In genomic region chr9:6216951-6217350, GRCh38 we compare ENCODE assay signal across 30 cellular contexts. TPM values are rescaled to one million over a fixed set of nuclear protein-coding genes. Genes with fewer than 3 reads are reported as not detected.
DNase-seq lines count a peak whose midpoint lies in the region; ATAC-seq and TF ChIP-seq lines count a peak whose summit lies in the region.
"Had no signal": no experiment of that assay in that cellular context is flagged by ENCODE, and none has a peak within 500 bp of the region (broad histone marks: within the 10 kb centered on the region; RNA-seq: fewer than 3 reads in every experiment).

No MANE protein-coding gene starts in this region.

- no peak overlapping the region for H3K4me3 Mint-ChIP-seq in CD8-positive, alpha-beta T cell
- H3K4me3 Mint-ChIP-seq: central memory CD8-positive, alpha-beta T cell; endodermal cell; immature natural killer cell; stimulated activated memory B cell treated with anti-CD40 and anti-IgM and Interleukin-4, amounts not matched to agents 10 μg/mL and 1 μg/mL and 100 μg/mL, for 72 hours had no signal

- H2BK120ac ChIP-seq in mesenchymal stem cell (ENCODE audit: low read depth, low read length), result no peak overlapping the region

- WGBS in mesenchymal stem cell, result 100% methylated on average over 1 of the region's 1 CpG

- H4K91ac ChIP-seq in mesenchymal stem cell (ENCODE audit: low read length), result no peak overlapping the region

- peak overlapping the region; percentile 44 to 53 for H3K4me3 ChIP-seq in ascending aorta
- H3K4me3 ChIP-seq in coronary artery, result peak overlapping the region; percentile 68
- peak overlapping the region in 1 of 2 experiments; percentile 61 for H3K4me3 ChIP-seq in mesenchymal stem cell (ENCODE audit: insufficient read depth in 1 of 2, low read depth in 1 of 2, low read length in 2 of 2)
- peak overlapping the region in 3 of 5 donors; percentile 47 to 62 (median 57) for H3K4me3 ChIP-seq in subcutaneous abdominal adipose tissue (ENCODE audit: low read depth in 1 of 5, low read length in 5 of 5)
- no peak overlapping the region for H3K4me3 ChIP-seq in CD8-positive, alpha-beta T cell (ENCODE audit: low read depth, low read length)
- H3K4me3 ChIP-seq: testis had no signal

- no peak overlapping the region for H3K4ac ChIP-seq in mesenchymal stem cell (ENCODE audit: low read depth in 1 of 2, low read length in 2 of 2)

- no peak overlapping the region for H2AK5ac ChIP-seq in mesenchymal stem cell (ENCODE audit: low read length, severe bottlenecking)

- ATAC-seq in CD8-positive, alpha-beta T cell, result no peak
- ATAC-seq in GM18867 (IDR thresholded peaks at IDR 0.05; ENCODE audit: unreplicated experiment), result no peak
- ATAC-seq: PC-3; stimulated activated memory B cell treated with anti-CD40 and anti-IgM and Interleukin-4, amounts not matched to agents 10 μg/mL and 1 μg/mL and 100 μg/mL, for 72 hours had no signal

- H3K27ac Mint-ChIP-seq in CD8-positive, alpha-beta T cell, result no peak overlapping the region
- H3K27ac Mint-ChIP-seq: endodermal cell; immature natural killer cell; progenitor cell of endocrine pancreas; stimulated activated memory B cell treated with anti-CD40 and anti-IgM and Interleukin-4, amounts not matched to agents 10 μg/mL and 1 μg/mL and 100 μg/mL, for 72 hours had no signal

- H3K27ac ChIP-seq in ascending aorta, result peak overlapping the region; percentile 77 to 86
- peak overlapping the region; percentile 69 to 83 for H3K27ac ChIP-seq in coronary artery
- no peak overlapping the region for H3K27ac ChIP-seq in mesenchymal stem cell (ENCODE audit: low read length, poor library complexity, severe bottlenecking)
- H3K27ac ChIP-seq in subcutaneous abdominal adipose tissue (ENCODE audit: low read depth, low read length), result peak overlapping the region; percentile 86
- no peak overlapping the region for H3K27ac ChIP-seq in CD8-positive, alpha-beta T cell (ENCODE audit: low read depth, low read length)

- DNase-seq in ascending aorta (ENCODE audit: low spot score in 2 of 2) (no peak), coronary artery (ENCODE audit: low spot score) (no peak), mesenchymal stem cell (no peak), MV-4-11 (lab: John Stamatoyannopoulos, UW) (no peak), posterior cingulate gyrus (no peak)
- DNase-seq in CD8-positive, alpha-beta T cell, result no peak
- DNase-seq: activated CD4-positive, alpha-beta T cell treated with anti-CD3 and anti-CD28 coated beads, Interleukin-2, amount 50 U/mL, for 48 hours; activated CD4-positive, CD25-positive, alpha-beta regulatory T cell treated with anti-CD3 and anti-CD28 coated beads, Interleukin-2, amount 50 U/mL, for 72 hours; activated T-cell treated with anti-CD3 and anti-CD28 coated beads, Interleukin-2, amount 50 U/mL, for 48 hours; dermis blood vessel endothelial cell; endodermal cell; immature natural killer cell; Kasumi-1; left colon; mesendoderm; NCI-H1436; NCI-H2081 treated with DMSO at 0.1 percent for 48 hours; NCI-H2227 treated with DMSO at 0.1 percent for 48 hours; NCI-H69; PC-3; SHP77; testis had no signal

- H3K18ac ChIP-seq in mesenchymal stem cell (ENCODE audit: low read depth in 1 of 2, low read length in 2 of 2), result no peak overlapping the region

- H3K36me3 Mint-ChIP-seq in CD8-positive, alpha-beta T cell, result no peaks in the 10 kb centered on the region
- H3K36me3 Mint-ChIP-seq: immature natural killer cell; stimulated activated memory B cell treated with anti-CD40 and anti-IgM and Interleukin-4, amounts not matched to agents 10 μg/mL and 1 μg/mL and 100 μg/mL, for 72 hours had no signal

- no peak overlapping the region for H2BK15ac ChIP-seq in mesenchymal stem cell (ENCODE audit: low read depth, poor library complexity, severe bottlenecking)

- H4K8ac ChIP-seq in mesenchymal stem cell (ENCODE audit: low read length), result no peak overlapping the region

- H3K4me1 Mint-ChIP-seq in CD8-positive, alpha-beta T cell (ENCODE audit: low read depth), result no peaks in the 10 kb centered on the region
- H3K4me1 Mint-ChIP-seq: central memory CD8-positive, alpha-beta T cell; immature natural killer cell; stimulated activated memory B cell treated with anti-CD40 and anti-IgM and Interleukin-4, amounts not matched to agents 10 μg/mL and 1 μg/mL and 100 μg/mL, for 72 hours had no signal

- no peaks in the 10 kb centered on the region for H3K9me3 ChIP-seq in ascending aorta
- no peaks in the 10 kb centered on the region for H3K9me3 ChIP-seq in mesenchymal stem cell (ENCODE audit: control insufficient read depth, low read length)
- no peaks in the 10 kb centered on the region for H3K9me3 ChIP-seq in subcutaneous abdominal adipose tissue (ENCODE audit: control insufficient read depth in 5 of 5, low read length in 5 of 5)
- no peaks in the 10 kb centered on the region for H3K9me3 ChIP-seq in CD8-positive, alpha-beta T cell (ENCODE audit: low read length)
- H3K9me3 ChIP-seq: testis had no signal

- no peak overlapping the region for H3K23ac ChIP-seq in mesenchymal stem cell (ENCODE audit: low read length in 2 of 2)

- H3K9ac ChIP-seq in mesenchymal stem cell (ENCODE audit: low read length) (peak overlapping the region; percentile 73), subcutaneous abdominal adipose tissue (ENCODE audit: low read length in 5 of 5) (no peak overlapping the region)

- no peaks in the 10 kb centered on the region for H3K9me3 Mint-ChIP-seq in CD8-positive, alpha-beta T cell
- H3K9me3 Mint-ChIP-seq: central memory CD8-positive, alpha-beta T cell; endodermal cell had no signal

- no peaks in the 10 kb centered on the region for H3K27me3 ChIP-seq in ascending aorta
- peaks cover 0 to 3% of the 10 kb centered on the region in 2 experiments for H3K27me3 ChIP-seq in mesenchymal stem cell (ENCODE audit: control insufficient read depth in 1 of 2, insufficient read depth in 1 of 2, low read length in 2 of 2)
- no peaks in the 10 kb centered on the region for H3K27me3 ChIP-seq in subcutaneous abdominal adipose tissue (ENCODE audit: control insufficient read depth in 5 of 5, insufficient read depth in 4 of 5, low read length in 5 of 5)
- H3K27me3 ChIP-seq in CD8-positive, alpha-beta T cell (ENCODE audit: insufficient read depth, low read length), result no peaks in the 10 kb centered on the region
- H3K27me3 ChIP-seq: testis had no signal

- no peaks in the 10 kb centered on the region for H3K79me1 ChIP-seq in mesenchymal stem cell (replicated peaks; ENCODE audit: low read length, poor library complexity, severe bottlenecking)

- no peak overlapping the region for H2BK12ac ChIP-seq in mesenchymal stem cell (ENCODE audit: low read length in 2 of 2)

- intact Hi-C loops in ascending aorta (cut with DNase I) (loop anchor here (2.0 to 10.0 kb wide), 4 partner anchors 56 to 540 kb away; partner anchors contain the start of genes KDM4C and UHRF2), posterior cingulate gyrus (cut with DNase I) (no loop called here)
- intact Hi-C loops in CD8-positive, alpha-beta T cell (cut with DNase I, micrococcal nuclease), result no loop called here

- no peak overlapping the region for H3K14ac ChIP-seq in mesenchymal stem cell (ENCODE audit: low read length in 2 of 2)

- peaks cover 31% of the 10 kb centered on the region for H3K27me3 Mint-ChIP-seq in CD8-positive, alpha-beta T cell (ENCODE audit: low read depth)
- H3K27me3 Mint-ChIP-seq: progenitor cell of endocrine pancreas had no signal

- no peak overlapping the region for H2AFZ ChIP-seq in mesenchymal stem cell (ENCODE audit: low read depth, low read length)

- TF ChIP-seq CTCF in ascending aorta (IDR thresholded peaks at IDR 0.05) (no peak), coronary artery (IDR thresholded peaks at IDR 0.05) (no peak)
- no peak for TF ChIP-seq CTCF in CD8-positive, alpha-beta T cell (IDR thresholded peaks at IDR 0.05)

- H3K4me1 ChIP-seq in ascending aorta (peaks cover 0 to 21% of the 10 kb centered on the region in 2 donors), mesenchymal stem cell (ENCODE audit: control insufficient read depth, insufficient read depth, low read depth, low read length) (no peaks in the 10 kb centered on the region), subcutaneous abdominal adipose tissue (ENCODE audit: control insufficient read depth in 5 of 5, insufficient read depth in 5 of 5, low read length in 5 of 5) (peaks cover 0 to 14% (median 4%) of the 10 kb centered on the region in 5 donors)
- H3K4me1 ChIP-seq in CD8-positive, alpha-beta T cell (ENCODE audit: insufficient read depth, low read length), result no peaks in the 10 kb centered on the region
- H3K4me1 ChIP-seq: testis had no signal

- POLR2A ChIA-PET in CD8-positive, alpha-beta T cell (lab: Charles Lee), result interaction anchor here (0.6 kb wide), 1 partner anchor 1741 kb away, joined by 3 read pairs; no protein-coding TSS in a partner anchor

- H3K36me3 ChIP-seq in ascending aorta (no peaks in the 10 kb centered on the region), mesenchymal stem cell (ENCODE audit: control insufficient read depth in 1 of 2, insufficient read depth in 2 of 2, low read depth in 1 of 2, low read length in 2 of 2) (no peaks in the 10 kb centered on the region), subcutaneous abdominal adipose tissue (ENCODE audit: control insufficient read depth in 5 of 5, insufficient read depth in 5 of 5, low read length in 5 of 5) (no peaks in the 10 kb centered on the region)
- no peaks in the 10 kb centered on the region for H3K36me3 ChIP-seq in CD8-positive, alpha-beta T cell (ENCODE audit: insufficient read depth, low read length)

- CTCF ChIA-PET in CD8-positive, alpha-beta T cell (lab: Charles Lee), result no interaction called here

- no peak overlapping the region for H3K4me2 ChIP-seq in mesenchymal stem cell (ENCODE audit: low read length, poor library complexity, severe bottlenecking)

- no peak overlapping the region for H2BK5ac ChIP-seq in mesenchymal stem cell (ENCODE audit: low read depth, low read length, poor library complexity, severe bottlenecking)

RNA-seq across cellular contexts. Expression of gene IL33, which starts 1.3 kb away (rescaled TPM):
- total RNA-seq in ascending aorta, result 38.0 TPM
- 0.14 TPM for polyA plus RNA-seq in mesenchymal stem cell (2013, experiment 1 of 2)
- polyA plus RNA-seq in mesenchymal stem cell (2013, experiment 2 of 2), result 0.12 TPM
- total RNA-seq in CD8-positive, alpha-beta T cell, result not detected
- total RNA-seq: astrocyte; progenitor cell of endocrine pancreas; T-helper 2 cell treated with Interferon-gamma antibody and Interleukin-4, amounts not matched to agents 100 ng/mL and 5 ng/mL, for 36 hours had no signal
- polyA plus RNA-seq: BJ, immature natural killer cell had no signal

Comparison
In these comparisons a context has a peak if more than half of its experiments do, and no peak if none do; other contexts are left out.
1. H3K27ac ChIP-seq: peak in ascending aorta (2 of 2), coronary artery (2 of 2) and subcutaneous abdominal adipose tissue (single experiment); none in mesenchymal stem cell (single experiment) and CD8-positive, alpha-beta T cell (single experiment).
2. RNA of gene IL33, which starts 1.3 kb away (total RNA-seq): 38.0 TPM in ascending aorta (single experiment); not detected in CD8-positive, alpha-beta T cell; every median in the first group is over 10 times any median in the second.